Comparison of ENCODE assay signal across 8 cellular contexts in genomic region chr1:205317311-205317917, GRCh38. TPM values are rescaled to one million over a fixed set of nuclear protein-coding genes. Genes with fewer than 3 reads are reported as not detected.
DNase-seq lines count a peak whose midpoint lies in the region; ATAC-seq and TF ChIP-seq lines count a peak whose summit lies in the region.

No MANE protein-coding gene starts in this region.

- H3K36me3 ChIP-seq in skeletal muscle satellite cell (ENCODE audit: insufficient read depth, low read length), result no peaks in the 10 kb centered on the region

- peaks cover 24% of the 10 kb centered on the region for H3K4me1 ChIP-seq in right cardiac atrium (ENCODE audit: control insufficient read depth, insufficient read depth, low read length)
- H3K4me1 ChIP-seq in skeletal muscle satellite cell (ENCODE audit: control insufficient read depth, insufficient read depth, low read length), result peaks cover 58% of the 10 kb centered on the region

- TF ChIP-seq CTCF in LNCaP clone FGC (IDR thresholded peaks at IDR 0.05; ENCODE audit: control insufficient read depth, extremely low read depth, insufficient read depth) (peak; percentile 29), VCaP (conservative IDR thresholded peaks at IDR 0.05) (peak; percentile 29)

- no peaks in the 10 kb centered on the region for H3K27me3 ChIP-seq in right cardiac atrium (ENCODE audit: control insufficient read depth, insufficient read depth)
- no peaks in the 10 kb centered on the region for H3K27me3 ChIP-seq in skeletal muscle satellite cell (ENCODE audit: control insufficient read depth, insufficient read depth, low read length)

- DNase-seq in ACHN (peak; percentile 87), LNCaP clone FGC (ENCODE audit: low read depth) (peak; percentile 96), right cardiac atrium (peak; percentile 60 to 88 (median 87)), NCI-H2171 (lab: John Stamatoyannopoulos, UW) (no peak)
- DNase-seq in activated effector memory CD4-positive, alpha-beta T cell treated with Interleukin-2 at 50 U/mL for 16 hours, result no peak

- H3K27ac ChIP-seq in VCaP (peak overlapping the region; percentile 89), right cardiac atrium (ENCODE audit: low read length) (peak overlapping the region; percentile 23)

- 36% methylated on average over 7 of the region's 7 CpGs for WGBS in right cardiac atrium

- intact Hi-C loops in right cardiac atrium (cut with DNase I), result no loop called here

- H3K4me3 ChIP-seq in LNCaP clone FGC (ENCODE audit: low read depth, low read length), result peak overlapping the region; percentile 44
- H3K4me3 ChIP-seq in right cardiac atrium (ENCODE audit: low read length), result no peak overlapping the region
- H3K4me3 ChIP-seq in skeletal muscle satellite cell (ENCODE audit: low read length), result no peak overlapping the region

- H3K9me3 ChIP-seq in right cardiac atrium (ENCODE audit: control insufficient read depth, low read length), result no peaks in the 10 kb centered on the region
- no peaks in the 10 kb centered on the region for H3K9me3 ChIP-seq in skeletal muscle satellite cell (replicated peaks; ENCODE audit: low read length)

- in situ Hi-C loops in ACHN (cut with HindIII; ENCODE audit: low pct_ligation_motif_present, low pct_unique_long_range_greater_than_20kb, low sequenced_read_pairs), result no loop called here

- H3K9ac ChIP-seq in skeletal muscle satellite cell (ENCODE audit: low read depth, low read length), result no peak overlapping the region

- peak; percentile 13 to 49 for ATAC-seq in right cardiac atrium
- no peak for ATAC-seq in GM18870 (IDR thresholded peaks at IDR 0.05; ENCODE audit: unreplicated experiment)

- H3K4me2 ChIP-seq in skeletal muscle satellite cell (ENCODE audit: low read length), result peak overlapping the region; percentile 27

RNA-seq across cellular contexts. Expression of gene NUAK2, which starts 4.1 kb away (rescaled TPM):
- 1 to 10 TPM in 3 of 4 donors, under 1 TPM in 1; 0.50 to 1.6 (median 1.4) TPM for total RNA-seq in right cardiac atrium
- polyA plus RNA-seq in right cardiac atrium, result 0.86 TPM
- total RNA-seq in skeletal muscle satellite cell (2012; rRNA removed), result 0.25 and 1.1 TPM in 2 replicates

RNA-seq across cellular contexts. Expression of gene KLHDC8A, which starts 39.3 kb away (rescaled TPM):
- under 1 TPM; 0.35 to 0.71 (median 0.52) TPM for total RNA-seq in right cardiac atrium
- polyA plus RNA-seq in right cardiac atrium, result 0.36 TPM
- not detected in 2 replicates for total RNA-seq in skeletal muscle satellite cell (2012; rRNA removed)

Comparison
In these comparisons a context has a peak if more than half of its experiments do, and no peak if none do; other contexts are left out.
1. DNase-seq: peak in ACHN (single experiment), LNCaP clone FGC (single experiment) and right cardiac atrium (3 of 3); none in activated effector memory CD4-positive, alpha-beta T cell treated with Interleukin-2 at 50 U/mL for 16 hours (single experiment) and NCI-H2171 (single experiment).